1 cellular context compared by ENCODE assay signal in the genomic region with DNA sequence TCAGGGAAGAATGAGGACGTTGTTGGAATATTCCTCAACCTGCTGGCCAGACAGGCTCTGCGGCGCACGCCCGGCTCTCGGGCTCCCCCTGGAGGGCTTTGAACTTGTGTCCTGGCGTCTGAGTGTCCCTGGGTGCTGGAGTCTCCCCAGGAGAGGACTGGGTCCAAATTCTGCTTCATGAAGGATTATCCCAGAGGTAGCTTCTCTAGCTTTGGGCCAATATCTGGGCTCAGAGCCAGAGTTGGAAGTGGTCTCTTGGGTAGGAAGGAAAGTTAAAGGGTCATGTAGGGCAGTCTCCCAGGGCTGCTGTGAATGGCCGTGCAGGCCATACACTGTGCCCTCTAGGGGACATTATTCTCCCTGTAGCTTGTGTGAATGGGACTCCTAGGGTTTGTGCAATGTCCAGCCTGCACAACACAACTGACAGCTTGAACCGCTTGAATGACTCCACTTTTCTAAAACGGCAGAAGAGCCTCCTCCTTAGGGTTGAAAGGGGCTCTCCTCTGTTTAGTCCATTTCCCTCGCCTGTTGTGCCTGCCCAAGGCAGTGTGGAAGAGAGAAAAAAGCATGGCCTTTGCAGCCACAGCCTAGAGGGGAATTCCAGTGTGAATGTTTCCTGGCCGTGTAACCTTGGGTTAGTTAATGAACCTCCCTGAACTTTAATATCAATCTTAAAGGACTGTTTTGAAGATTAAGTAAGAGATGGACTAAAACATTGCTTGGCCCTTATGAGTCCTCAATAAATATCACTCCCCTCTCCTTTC.
A peak's percentile ranks its signal among the peaks of the same experiment; 100 is the strongest.
TF ChIP-seq lines count a peak whose summit lies in the region.

No MANE protein-coding gene starts in this region.

TF ChIP-seq in HepG2, 621 proteins besides CTCF, POLR2A, EP300 and RAD21 (continued from another document):
- peak in 1 of 2 experiments; percentile 45; a peak in 1 of 4 replicates for TF ChIP-seq HMGXB4 (CRISPR knock-in tag; IDR thresholded peaks at IDR 0.05; ENCODE audit: borderline replicate concordance in 1 of 2, low read depth in 1 of 2)
- TF ChIP-seq GABPB1 (CRISPR knock-in tag; IDR thresholded peaks at IDR 0.05): 0 out of 2 replicates have a peak, but pooled peaks have one; percentile 11
- peak; percentile 19; the same call in 1 of the 2 replicates for TF ChIP-seq SMC3 (IDR thresholded peaks at IDR 0.05; ENCODE audit: low read length)
- TF ChIP-seq HOXA5 (CRISPR knock-in tag; IDR thresholded peaks at IDR 0.05): 0 out of 2 replicates have a peak, but pooled peaks have one; percentile 43
- peak; percentile 21; the same call in 1 of the 2 replicates for TF ChIP-seq PHF21A (CRISPR knock-in tag; IDR thresholded peaks at IDR 0.05)
- no peak for TF ChIP-seq ELF3 (CRISPR knock-in tag; IDR thresholded peaks at IDR 0.05)
- TF ChIP-seq, protein P1, sequence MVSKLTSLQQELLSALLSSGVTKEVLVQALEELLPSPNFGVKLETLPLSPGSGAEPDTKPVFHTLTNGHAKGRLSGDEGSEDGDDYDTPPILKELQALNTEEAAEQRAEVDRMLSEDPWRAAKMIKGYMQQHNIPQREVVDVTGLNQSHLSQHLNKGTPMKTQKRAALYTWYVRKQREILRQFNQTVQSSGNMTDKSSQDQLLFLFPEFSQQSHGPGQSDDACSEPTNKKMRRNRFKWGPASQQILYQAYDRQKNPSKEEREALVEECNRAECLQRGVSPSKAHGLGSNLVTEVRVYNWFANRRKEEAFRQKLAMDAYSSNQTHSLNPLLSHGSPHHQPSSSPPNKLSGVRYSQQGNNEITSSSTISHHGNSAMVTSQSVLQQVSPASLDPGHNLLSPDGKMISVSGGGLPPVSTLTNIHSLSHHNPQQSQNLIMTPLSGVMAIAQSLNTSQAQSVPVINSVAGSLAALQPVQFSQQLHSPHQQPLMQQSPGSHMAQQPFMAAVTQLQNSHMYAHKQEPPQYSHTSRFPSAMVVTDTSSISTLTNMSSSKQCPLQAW (CRISPR knock-in tag; IDR thresholded peaks at IDR 0.05): 0 out of 2 replicates have a peak, but pooled peaks have one; percentile 39
- TF ChIP-seq IRF2 (CRISPR knock-in tag; IDR thresholded peaks at IDR 0.05): 0 out of 2 replicates have a peak, but pooled peaks have one; percentile 16
- TF ChIP-seq ZFX (CRISPR knock-in tag; IDR thresholded peaks at IDR 0.05; ENCODE audit: low read depth): peak; percentile 49; the same call in 1 of the 2 replicates
- TF ChIP-seq SKI (IDR thresholded peaks at IDR 0.05; ENCODE audit: partially characterized antibody): peak; percentile 25
